Comparison of ENCODE assay signal across 8 cellular contexts in the genomic region with DNA sequence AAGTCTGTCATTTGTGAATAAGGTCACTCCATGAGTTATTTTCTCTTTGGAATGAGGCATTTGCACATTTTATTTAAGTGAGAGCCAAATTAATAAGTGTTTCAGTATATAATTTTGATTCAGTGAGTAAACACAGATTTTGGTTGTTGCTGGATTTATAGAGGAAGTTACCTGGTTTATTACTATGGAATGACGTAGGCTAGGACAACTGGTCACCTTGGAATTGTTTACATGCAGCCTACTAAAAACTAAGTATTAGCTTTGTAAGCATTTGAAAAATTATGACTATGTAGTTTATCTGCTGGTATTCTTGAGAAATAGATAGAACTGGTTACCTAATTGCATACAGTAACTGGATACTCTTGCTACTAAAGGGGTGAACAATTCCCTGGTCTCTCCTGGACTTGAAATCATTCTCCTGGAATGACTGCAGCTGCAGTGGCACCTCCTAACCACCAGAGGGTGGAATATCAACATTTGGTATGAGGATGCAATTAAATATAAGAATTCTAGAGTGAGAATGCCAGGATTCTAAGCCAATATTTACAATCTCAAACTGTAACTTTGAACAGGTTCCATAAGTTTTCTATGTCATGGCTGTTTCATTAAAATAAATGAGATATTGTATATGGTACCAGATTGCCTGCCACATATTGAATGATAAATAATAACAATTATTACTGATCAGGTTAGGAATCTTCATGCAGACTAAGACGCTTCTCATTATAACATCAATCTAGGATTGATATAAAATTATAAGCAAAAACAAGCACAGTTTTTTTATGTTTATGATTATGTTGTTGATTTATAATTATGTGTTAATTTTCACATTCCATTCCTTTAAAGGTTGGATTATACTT. TPM values are rescaled to one million over a fixed set of nuclear protein-coding genes. Genes with fewer than 3 reads are reported as not detected.
DNase-seq lines count a peak whose midpoint lies in the region; ATAC-seq and TF ChIP-seq lines count a peak whose summit lies in the region.

No MANE protein-coding gene starts in this region.

- DNase-seq in CD4-positive, CD25-positive, alpha-beta regulatory T cell, result peak in 2 of 3 donors; percentile 22 to 26
- DNase-seq in NCI-H69 (lab: John Stamatoyannopoulos, UW), result peak; percentile 61
- DNase-seq in left kidney (ENCODE audit: low read depth, low spot score), result peak; percentile 74
- DNase-seq in suprapubic skin (ENCODE audit: low spot score in 2 of 2), result no peak
- no peak for DNase-seq in retina

- no peaks in the 10 kb centered on the region for H3K27me3 Mint-ChIP-seq in CD4-positive, CD25-positive, alpha-beta regulatory T cell
- no peaks in the 10 kb centered on the region for H3K27me3 Mint-ChIP-seq in brain

- no peaks in the 10 kb centered on the region for H3K36me3 ChIP-seq in CD4-positive, CD25-positive, alpha-beta regulatory T cell (ENCODE audit: control insufficient read depth, insufficient read depth, low read length)
- H3K36me3 ChIP-seq in suprapubic skin, result no peaks in the 10 kb centered on the region

- no peak for ATAC-seq in CD4-positive, CD25-positive, alpha-beta regulatory T cell (ENCODE audit: low read depth in 2 of 2)
- ATAC-seq in GM19035 (IDR thresholded peaks at IDR 0.05; ENCODE audit: unreplicated experiment) (peak; percentile 49), HG03520 (IDR thresholded peaks at IDR 0.05; ENCODE audit: unreplicated experiment) (no peak)

- no peaks in the 10 kb centered on the region for H3K27me3 ChIP-seq in CD4-positive, CD25-positive, alpha-beta regulatory T cell (ENCODE audit: control insufficient read depth, insufficient read depth, low read length)
- no peaks in the 10 kb centered on the region for H3K27me3 ChIP-seq in suprapubic skin

- H3K36me3 Mint-ChIP-seq in CD4-positive, CD25-positive, alpha-beta regulatory T cell, result no peaks in the 10 kb centered on the region
- no peaks in the 10 kb centered on the region for H3K36me3 Mint-ChIP-seq in brain

- TF ChIP-seq POLR2A in suprapubic skin (IDR thresholded peaks at IDR 0.05), result no peak

- H3K9me3 Mint-ChIP-seq in CD4-positive, CD25-positive, alpha-beta regulatory T cell, result peaks cover 0 to 1% (median 0%) of the 10 kb centered on the region in 7 donors
- peaks cover 0 to 12% (median 10%) of the 10 kb centered on the region in 5 experiments for H3K9me3 Mint-ChIP-seq in brain

- H3K4me3 Mint-ChIP-seq in CD4-positive, CD25-positive, alpha-beta regulatory T cell, result no peak overlapping the region
- no peak overlapping the region for H3K4me3 Mint-ChIP-seq in brain

- H3K27ac ChIP-seq in CD4-positive, CD25-positive, alpha-beta regulatory T cell (ENCODE audit: insufficient read depth, low read length, poor library complexity, severe bottlenecking), result no peak overlapping the region
- H3K27ac ChIP-seq in suprapubic skin, result no peak overlapping the region

- H3K4me1 Mint-ChIP-seq in CD4-positive, CD25-positive, alpha-beta regulatory T cell, result no peaks in the 10 kb centered on the region
- no peaks in the 10 kb centered on the region for H3K4me1 Mint-ChIP-seq in brain

- no peaks in the 10 kb centered on the region for H3K4me1 ChIP-seq in CD4-positive, CD25-positive, alpha-beta regulatory T cell (ENCODE audit: control insufficient read depth, insufficient read depth, low read length, poor library complexity, severe bottlenecking)
- no peaks in the 10 kb centered on the region for H3K4me1 ChIP-seq in suprapubic skin

- TF ChIP-seq CTCF in brain (conservative IDR thresholded peaks at IDR 0.05) (peak; percentile 69 to 87), suprapubic skin (IDR thresholded peaks at IDR 0.05) (peak; percentile 42 to 88)

- peak overlapping the region in 1 of 3 donors; percentile 18 for H3K27ac Mint-ChIP-seq in CD4-positive, CD25-positive, alpha-beta regulatory T cell
- H3K27ac Mint-ChIP-seq in brain, result no peak overlapping the region

- no peak overlapping the region for H3K4me3 ChIP-seq in CD4-positive, CD25-positive, alpha-beta regulatory T cell (ENCODE audit: low read depth, low read length)
- no peak overlapping the region for H3K4me3 ChIP-seq in suprapubic skin

- no peaks in the 10 kb centered on the region for H3K9me3 ChIP-seq in CD4-positive, CD25-positive, alpha-beta regulatory T cell (ENCODE audit: control insufficient read depth in 2 of 2, low read length in 2 of 2)
- H3K9me3 ChIP-seq in suprapubic skin, result no peaks in the 10 kb centered on the region

- WGBS in suprapubic skin, result 89% methylated on average over 2 of the region's 2 CpGs

- TF ChIP-seq EP300 in suprapubic skin (IDR thresholded peaks at IDR 0.05), result no peak

RNA-seq across cellular contexts. Expression of a gene that starts 3.5 kb away (rescaled TPM):
- not detected for total RNA-seq in CD4-positive, CD25-positive, alpha-beta regulatory T cell
- not detected for polyA plus RNA-seq in CD4-positive, CD25-positive, alpha-beta regulatory T cell
- polyA plus RNA-seq in brain (ENCODE audit: insufficient read depth, low read depth, low replicate concordance), result not detected
- total RNA-seq in suprapubic skin, result not detected

RNA-seq across cellular contexts. Expression of a gene that starts 7.5 kb away (rescaled TPM):
- not detected for total RNA-seq in CD4-positive, CD25-positive, alpha-beta regulatory T cell
- polyA plus RNA-seq in CD4-positive, CD25-positive, alpha-beta regulatory T cell, result not detected
- not detected for polyA plus RNA-seq in brain (ENCODE audit: insufficient read depth, low read depth, low replicate concordance)
- total RNA-seq in suprapubic skin, result not detected

RNA-seq across cellular contexts. Expression of a gene that starts 20.8 kb away (rescaled TPM):
- not detected for total RNA-seq in CD4-positive, CD25-positive, alpha-beta regulatory T cell
- polyA plus RNA-seq in CD4-positive, CD25-positive, alpha-beta regulatory T cell, result not detected
- not detected for polyA plus RNA-seq in brain (ENCODE audit: insufficient read depth, low read depth, low replicate concordance)
- total RNA-seq in suprapubic skin, result 10 to 100 TPM in 1 of 4 donors, 1 to 10 TPM in 2, not detected in 1; 3.4 to 15.0 (median 3.9) TPM

RNA-seq across cellular contexts. Expression of a gene that starts 31.1 kb away (rescaled TPM):
- total RNA-seq in CD4-positive, CD25-positive, alpha-beta regulatory T cell, result not detected
- polyA plus RNA-seq in CD4-positive, CD25-positive, alpha-beta regulatory T cell, result not detected
- not detected for polyA plus RNA-seq in brain (ENCODE audit: insufficient read depth, low read depth, low replicate concordance)
- total RNA-seq in suprapubic skin, result 10 to 100 TPM in 1 of 4 donors, not detected in 3; 10.7 TPM

RNA-seq across cellular contexts. Expression of a gene that starts 51.6 kb away (rescaled TPM):
- not detected for total RNA-seq in CD4-positive, CD25-positive, alpha-beta regulatory T cell
- not detected for polyA plus RNA-seq in CD4-positive, CD25-positive, alpha-beta regulatory T cell
- not detected for polyA plus RNA-seq in brain (ENCODE audit: insufficient read depth, low read depth, low replicate concordance)
- total RNA-seq in suprapubic skin, result not detected

Comparison
In these comparisons a context has a peak if more than half of its experiments do, and no peak if none do; other contexts are left out.
1. DNase-seq: peak in CD4-positive, CD25-positive, alpha-beta regulatory T cell (2 of 3), NCI-H69 (single experiment) and left kidney (single experiment); none in suprapubic skin (0 of 2) and retina (single experiment).